24 cellular contexts compared by ENCODE assay signal in the genomic region with DNA sequence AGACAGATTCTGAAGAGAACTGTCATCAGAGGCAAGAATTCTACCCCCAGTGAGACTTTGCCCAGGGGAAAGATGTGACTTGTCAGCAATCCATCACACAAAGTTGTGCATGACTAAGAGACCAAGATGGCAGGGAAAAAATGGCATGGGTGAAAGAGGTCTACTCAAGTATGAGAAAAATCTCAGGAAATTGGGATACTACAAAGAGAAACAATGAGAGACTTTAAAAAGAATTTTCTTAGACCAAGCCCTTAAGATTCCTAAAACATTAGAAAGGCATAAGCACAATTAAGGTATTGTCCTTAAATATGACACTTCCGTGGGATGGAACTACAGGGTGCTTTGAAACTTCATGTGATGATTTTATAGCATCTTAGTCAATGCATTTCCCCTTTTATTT. TPM values are rescaled to one million over a fixed set of nuclear protein-coding genes. Genes with fewer than 3 reads are reported as not detected.
DNase-seq lines count a peak whose midpoint lies in the region; ATAC-seq and TF ChIP-seq lines count a peak whose summit lies in the region.
"Had no signal": no experiment of that assay in that cellular context is flagged by ENCODE, and none has a peak within 500 bp of the region (broad histone marks: within the 10 kb centered on the region; RNA-seq: fewer than 3 reads in every experiment).

No MANE protein-coding gene starts in this region.

- 0 out of 2 replicates have a peak overlapping the region, but pooled peaks have one; percentile 25 for H3K4me2 ChIP-seq in GM23338
- H3K4me2 ChIP-seq in SK-N-SH = no peak overlapping the region
- H3K4me2 ChIP-seq: A549 had no signal

- H3K9me3 Mint-ChIP-seq in GM23338 = peaks cover 15% of the 10 kb centered on the region

- H3K4me3 Mint-ChIP-seq in GM23338 = no peak overlapping the region
- H3K4me3 Mint-ChIP-seq: activated naive CD8-positive, alpha-beta T cell treated with anti-CD3 and anti-CD28 coated beads for 36 hours; CD8-positive, alpha-beta T cell; neural crest cell; T-helper 1 cell treated with Interleukin-12 subunit alpha and Interleukin-12 subunit beta and Interleukin-4 antibody, amounts not matched to agents 30 μg/mL and 1 μg/mL, for 36 hours had no signal

- no peak overlapping the region for H3K27ac Mint-ChIP-seq in GM23338
- H3K27ac Mint-ChIP-seq: activated naive CD8-positive, alpha-beta T cell treated with anti-CD3 and anti-CD28 coated beads for 36 hours; CD8-positive, alpha-beta T cell; T-helper 1 cell treated with Interleukin-12 subunit alpha and Interleukin-12 subunit beta and Interleukin-4 antibody, amounts not matched to agents 30 μg/mL and 1 μg/mL, for 36 hours had no signal

- CTCF ChIA-PET in AG04449 (lab: Yijun Ruan, JAX) = no interaction called here
- CTCF ChIA-PET in SK-N-SH (lab: Yijun Ruan, JAX) = interaction anchor here (0.7 kb wide), 1 partner anchor 282 kb away, joined by 4 read pairs; no protein-coding TSS in a partner anchor

- 14% methylated on average over 1 of the region's 1 CpG for WGBS in SK-N-SH (ENCODE audit: low lambda C conversion rate)

- no peaks in the 10 kb centered on the region for H3K36me3 ChIP-seq in GM23338 (ENCODE audit: insufficient read depth)
- H3K36me3 ChIP-seq in SK-N-SH (replicated peaks in 1 of 2; ENCODE audit: control insufficient read depth in 1 of 2, insufficient read depth in 2 of 2, low read length in 1 of 2) = no peaks in the 10 kb centered on the region
- H3K36me3 ChIP-seq: cardiac muscle cell, transverse colon had no signal

- ATAC-seq in GM23338 (no peak), HG02623 (IDR thresholded peaks at IDR 0.05; ENCODE audit: unreplicated experiment) (no peak)
- ATAC-seq: A549; CD8-positive, alpha-beta T cell; esophagus mucosa; heart left ventricle had no signal

- no peaks in the 10 kb centered on the region; the same call in 2 of the 3 replicates for H3K36me3 Mint-ChIP-seq in GM23338 (ENCODE audit: low read depth)
- H3K36me3 Mint-ChIP-seq: activated naive CD8-positive, alpha-beta T cell treated with anti-CD3 and anti-CD28 coated beads for 36 hours; CD8-positive, alpha-beta T cell had no signal

- no peak for TF ChIP-seq RAD21 in SK-N-SH (IDR thresholded peaks at IDR 0.05; ENCODE audit: low read length)

- POLR2A ChIA-PET in AG04449 (lab: Yijun Ruan, JAX) (interaction anchor here (0.6 to 1.5 kb wide), 2 partner anchors 48 to 422 kb away, joined by 3 to 5 read pairs; no protein-coding TSS in a partner anchor), SK-N-SH (lab: Yijun Ruan, JAX) (no interaction called here)

- H3K9me2 ChIP-seq in GM23338 (ENCODE audit: insufficient read depth) (0 out of 2 replicates have a peak, but pooled peaks cover 5% of the 10 kb centered on the region), SK-N-SH (no peaks in the 10 kb centered on the region)

- H3K4me1 Mint-ChIP-seq in GM23338 = peaks cover 20% of the 10 kb centered on the region
- H3K4me1 Mint-ChIP-seq: activated naive CD8-positive, alpha-beta T cell treated with anti-CD3 and anti-CD28 coated beads for 36 hours; neural crest cell had no signal

- TF ChIP-seq CTCF in AG04449 (IDR thresholded peaks at IDR 0.05; ENCODE audit: insufficient read depth, low read length, missing control alignments) (no peak), GM23338 (conservative IDR thresholded peaks at IDR 0.05; ENCODE audit: low read depth in 2 of 2) (no peak), SK-N-SH (IDR thresholded peaks at IDR 0.05) (no peak)

- H3K27me3 ChIP-seq in GM23338 (ENCODE audit: insufficient read depth) (no peaks in the 10 kb centered on the region), SK-N-SH (ENCODE audit: insufficient read depth) (no peaks in the 10 kb centered on the region)
- H3K27me3 ChIP-seq: cardiac muscle cell, heart left ventricle, transverse colon had no signal

- peaks cover 5% of the 10 kb centered on the region for H3K27me3 Mint-ChIP-seq in GM23338 (ENCODE audit: insufficient read depth, low read depth, poor library complexity)
- H3K27me3 Mint-ChIP-seq: activated naive CD8-positive, alpha-beta T cell treated with anti-CD3 and anti-CD28 coated beads for 36 hours had no signal

- DNase-seq in AG04449 (ENCODE audit: low read depth, low spot score) (peak; percentile 62), GM23338 (ENCODE audit: low spot score) (no peak), SK-N-SH (no peak), foreskin melanocyte (peak; percentile 89), HuH-7.5 (ENCODE audit: low spot score) (no peak), HPDE6-E6E7 (ENCODE audit: extremely low spot score) (no peak), DMS79 (lab: John Stamatoyannopoulos, UW) (no peak)
- DNase-seq: activated CD4-positive, CD25-positive, alpha-beta regulatory T cell; activated naive CD8-positive, alpha-beta T cell treated with anti-CD3 and anti-CD28 coated beads for 36 hours; CD8-positive, alpha-beta T cell; heart left ventricle; Kasumi-1; mesendoderm; NCI-H1417 treated with DMSO at 0.1 percent for 48 hours; retina; stimulated activated naive CD4-positive, alpha-beta T cell; transverse colon had no signal

- no peaks in the 10 kb centered on the region for H3K9me3 ChIP-seq in SK-N-SH

- TF ChIP-seq EP300 in SK-N-SH (IDR thresholded peaks at IDR 0.05; ENCODE audit: borderline replicate concordance in 1 of 2, low read depth in 1 of 2, low read length in 1 of 2) = peak in 1 of 2 experiments; percentile 40; a peak in 1 of 4 replicates

- H3K4me3 ChIP-seq in AG04449 (ENCODE audit: low read depth, low read length) = no peak overlapping the region
- H3K4me3 ChIP-seq in GM23338 = no peak overlapping the region
- no peak overlapping the region for H3K4me3 ChIP-seq in SK-N-SH (ENCODE audit: low read depth in 2 of 2, low read length in 1 of 2)
- H3K4me3 ChIP-seq: A549, cardiac muscle cell, heart left ventricle, transverse colon had no signal

- H3K79me2 ChIP-seq in GM23338 (replicated peaks; ENCODE audit: insufficient read depth) = no peaks in the 10 kb centered on the region
- no peaks in the 10 kb centered on the region for H3K79me2 ChIP-seq in SK-N-SH (ENCODE audit: insufficient read depth)

- peaks cover 7% of the 10 kb centered on the region for H3K4me1 ChIP-seq in GM23338 (ENCODE audit: insufficient read depth)
- no peaks in the 10 kb centered on the region; a peak in 1 of 4 replicates for H3K4me1 ChIP-seq in SK-N-SH (ENCODE audit: control insufficient read depth in 1 of 2, insufficient read depth in 2 of 2, low read depth in 1 of 2, low read length in 1 of 2)
- H3K4me1 ChIP-seq: A549, transverse colon had no signal

- H3K9ac ChIP-seq in SK-N-SH = no peak overlapping the region

- no peaks in the 10 kb centered on the region for H3F3A ChIP-seq in GM23338 (replicated peaks; ENCODE audit: low read depth)
- no peaks in the 10 kb centered on the region for H3F3A ChIP-seq in SK-N-SH (replicated peaks; ENCODE audit: insufficient read depth)

- no peak overlapping the region for H2AFZ ChIP-seq in GM23338
- no peak overlapping the region for H2AFZ ChIP-seq in SK-N-SH (ENCODE audit: low read depth)

- H4K20me1 ChIP-seq in GM23338 (replicated peaks; ENCODE audit: insufficient read depth) (no peaks in the 10 kb centered on the region), SK-N-SH (ENCODE audit: insufficient read depth) (no peaks in the 10 kb centered on the region)

- no peak overlapping the region for H3K27ac ChIP-seq in GM23338 (ENCODE audit: low read depth)
- peak overlapping the region in 1 of 2 experiments; percentile 31; a peak in 1 of 4 replicates for H3K27ac ChIP-seq in SK-N-SH (ENCODE audit: low read depth in 2 of 2, low read length in 1 of 2)
- H3K27ac ChIP-seq: A549, cardiac muscle cell, heart left ventricle, RWPE1, transverse colon had no signal

TF ChIP-seq in GM23338, 12 proteins besides CTCF, POLR2A, EP300 and RAD21 (continues in another document):
- TF ChIP-seq EZH2 (IDR thresholded peaks at IDR 0.05; ENCODE audit: low read depth, unreplicated experiment) = no peak
- TF ChIP-seq ZNF331 (CRISPR knock-in tag; IDR thresholded peaks at IDR 0.05; ENCODE audit: low read depth) = no peak
- TF ChIP-seq EZH2phosphoT487 (IDR thresholded peaks at IDR 0.05; ENCODE audit: unreplicated experiment) = no peak

TF ChIP-seq in SK-N-SH, 30 proteins besides CTCF, POLR2A, EP300 and RAD21:
- TF ChIP-seq TCF12 (IDR thresholded peaks at IDR 0.05) (peak; percentile 33), JUND (IDR thresholded peaks at IDR 0.05) (peak; percentile 51), MAX (IDR thresholded peaks at IDR 0.05; ENCODE audit: low read depth) (no peak), FOSL2 (IDR thresholded peaks at IDR 0.05; ENCODE audit: borderline replicate concordance, low read depth) (peak; percentile 44; the same call in 1 of the 2 replicates), YY1 (IDR thresholded peaks at IDR 0.05; ENCODE audit: low read depth) (no peak), POLR2AphosphoS5 (IDR thresholded peaks at IDR 0.05; ENCODE audit: low read depth, low read length) (no peak)
- TF ChIP-seq, protein P1, sequence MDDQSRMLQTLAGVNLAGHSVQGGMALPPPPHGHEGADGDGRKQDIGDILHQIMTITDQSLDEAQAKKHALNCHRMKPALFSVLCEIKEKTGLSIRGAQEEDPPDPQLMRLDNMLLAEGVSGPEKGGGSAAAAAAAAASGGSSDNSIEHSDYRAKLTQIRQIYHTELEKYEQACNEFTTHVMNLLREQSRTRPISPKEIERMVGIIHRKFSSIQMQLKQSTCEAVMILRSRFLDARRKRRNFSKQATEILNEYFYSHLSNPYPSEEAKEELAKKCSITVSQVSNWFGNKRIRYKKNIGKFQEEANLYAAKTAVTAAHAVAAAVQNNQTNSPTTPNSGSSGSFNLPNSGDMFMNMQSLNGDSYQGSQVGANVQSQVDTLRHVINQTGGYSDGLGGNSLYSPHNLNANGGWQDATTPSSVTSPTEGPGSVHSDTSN (IDR thresholded peaks at IDR 0.05) = peak; percentile 79

RNA-seq across cellular contexts. Expression of gene PDE1C, which starts 45.6 kb away (rescaled TPM):
- total RNA-seq in GM23338 (2014; rRNA removed; shearing (Covaris generic)) = 0.28 and 0.74 TPM in 2 replicates
- polyA plus RNA-seq in GM23338 (2016; fragmentation: Nextera tagmentation; extraction: Ambion mirVana) = not detected in 2 replicates
- 4.6 and 7.3 TPM in 2 replicates for polyA plus RNA-seq in SK-N-SH (2012; rRNA removed)
- 5.3 and 6.3 TPM in 2 replicates for polyA plus RNA-seq in SK-N-SH (2012; cell fraction: cytosol; rRNA removed)
- polyA plus RNA-seq in SK-N-SH (2012; cell fraction: nucleus; rRNA removed) = 13.8 and 19.1 TPM in 2 replicates
- total RNA-seq: activated naive CD8-positive, alpha-beta T cell treated with anti-CD3 and anti-CD28 coated beads for 36 hours; CD8-positive, alpha-beta T cell had no signal

Comparison
In these comparisons a context has a peak if more than half of its experiments do, and no peak if none do; other contexts are left out.
1. DNase-seq: peak in AG04449 (single experiment) and foreskin melanocyte (single experiment); none in GM23338 (single experiment), SK-N-SH (single experiment), HuH-7.5 (single experiment), HPDE6-E6E7 (single experiment) and DMS79 (single experiment).